12 cellular contexts compared by ENCODE assay signal in the genomic region with DNA sequence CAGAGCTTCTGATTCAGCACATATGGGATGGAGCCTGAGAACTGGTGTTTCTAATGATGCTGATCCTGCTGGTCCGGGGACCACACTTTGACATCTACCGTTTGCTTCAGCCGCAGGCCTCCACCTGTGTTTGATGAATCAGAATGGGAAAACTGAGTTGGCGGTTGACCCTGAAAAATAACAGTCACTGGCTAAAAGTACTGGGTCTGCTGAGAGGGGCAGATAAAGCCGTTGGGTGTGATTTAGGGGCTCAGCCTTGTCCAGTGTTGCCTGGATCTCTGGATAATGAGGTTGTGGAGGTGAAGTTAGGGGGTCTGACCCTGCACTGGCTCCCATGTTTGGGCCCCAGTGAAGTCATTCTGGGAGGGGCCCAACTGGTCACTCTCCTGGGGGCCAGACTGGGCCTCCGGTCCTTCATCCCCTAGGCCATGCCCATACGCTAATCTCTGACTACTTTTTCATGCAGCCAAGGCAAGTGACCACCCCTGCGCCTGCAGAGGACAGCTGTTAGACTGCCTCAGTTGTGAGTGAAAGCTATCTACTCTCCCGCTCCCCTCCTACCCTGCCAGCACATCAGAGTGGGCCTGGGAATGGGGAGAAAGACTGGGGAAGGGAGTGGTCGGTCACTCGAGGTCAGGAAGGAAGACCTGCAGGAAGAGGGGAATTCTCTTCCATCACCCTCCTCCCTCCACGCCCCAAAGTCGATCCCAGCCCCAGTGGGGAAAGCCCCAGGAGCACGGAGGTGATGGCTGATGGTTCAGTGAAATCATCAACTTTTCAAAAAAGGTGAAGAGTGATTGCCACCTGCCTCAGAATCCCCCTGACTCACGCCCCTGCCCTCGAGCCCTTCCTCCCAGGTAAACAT. TPM values are rescaled to one million over a fixed set of nuclear protein-coding genes. Genes with fewer than 3 reads are reported as not detected.
DNase-seq lines count a peak whose midpoint lies in the region; ATAC-seq lines count a peak whose summit lies in the region.
"Had no signal": no experiment of that assay in that cellular context is flagged by ENCODE, and none has a peak within 500 bp of the region (broad histone marks: within the 10 kb centered on the region; RNA-seq: fewer than 3 reads in every experiment).

No MANE protein-coding gene starts in this region.

- no peaks in the 10 kb centered on the region for H3K9me3 Mint-ChIP-seq in T-helper 2 cell treated with Interferon-gamma antibody and Interleukin-4, amounts not matched to agents 5 μg/mL and 100 μg/mL, for 36 hours
- no peaks in the 10 kb centered on the region for H3K9me3 Mint-ChIP-seq in stimulated activated naive CD8-positive, alpha-beta T cell treated with anti-CD3 and anti-CD28 coated beads, Interleukin-15, amount 100 ng/mL, for 72 hours
- H3K9me3 Mint-ChIP-seq: neural progenitor cell had no signal

- DNase-seq in Daoy (ENCODE audit: low read depth) (peak; percentile 57), NCI-H1048 (lab: John Stamatoyannopoulos, UW) (no peak)
- no peak for DNase-seq in T-helper 2 cell treated with Interferon-gamma antibody and Interleukin-4, amounts not matched to agents 5 μg/mL and 100 μg/mL, for 36 hours (ENCODE audit: low spot score)
- DNase-seq in stimulated activated naive CD8-positive, alpha-beta T cell treated with anti-CD3 and anti-CD28 coated beads, Interleukin-15, amount 100 ng/mL, for 72 hours = no peak
- DNase-seq: AML-193, amygdala, NCI-H2171 had no signal

- ATAC-seq in GM19023 (IDR thresholded peaks at IDR 0.05; ENCODE audit: unreplicated experiment) (peak; percentile 42), HG02870 (IDR thresholded peaks at IDR 0.05; ENCODE audit: unreplicated experiment) (peak; percentile 40), HG03097 (IDR thresholded peaks at IDR 0.05; ENCODE audit: low FRiP score, unreplicated experiment) (no peak), HG03139 (IDR thresholded peaks at IDR 0.05; ENCODE audit: unreplicated experiment) (no peak)
- no peak for ATAC-seq in stimulated activated naive CD8-positive, alpha-beta T cell treated with anti-CD3 and anti-CD28 coated beads, Interleukin-15, amount 100 ng/mL, for 72 hours

- peaks cover 12% of the 10 kb centered on the region for H3K4me1 Mint-ChIP-seq in T-helper 2 cell treated with Interferon-gamma antibody and Interleukin-4, amounts not matched to agents 5 μg/mL and 100 μg/mL, for 36 hours (ENCODE audit: low read depth)
- peaks cover 7% of the 10 kb centered on the region for H3K4me1 Mint-ChIP-seq in stimulated activated naive CD8-positive, alpha-beta T cell treated with anti-CD3 and anti-CD28 coated beads, Interleukin-15, amount 100 ng/mL, for 72 hours

- H3K27ac Mint-ChIP-seq in T-helper 2 cell treated with Interferon-gamma antibody and Interleukin-4, amounts not matched to agents 5 μg/mL and 100 μg/mL, for 36 hours = peak overlapping the region; percentile 36
- H3K27ac Mint-ChIP-seq in stimulated activated naive CD8-positive, alpha-beta T cell treated with anti-CD3 and anti-CD28 coated beads, Interleukin-15, amount 100 ng/mL, for 72 hours = no peak overlapping the region
- H3K27ac Mint-ChIP-seq: neural progenitor cell had no signal

- H3K27me3 Mint-ChIP-seq in T-helper 2 cell treated with Interferon-gamma antibody and Interleukin-4, amounts not matched to agents 5 μg/mL and 100 μg/mL, for 36 hours (ENCODE audit: low read depth) = no peaks in the 10 kb centered on the region
- no peaks in the 10 kb centered on the region for H3K27me3 Mint-ChIP-seq in stimulated activated naive CD8-positive, alpha-beta T cell treated with anti-CD3 and anti-CD28 coated beads, Interleukin-15, amount 100 ng/mL, for 72 hours

- no peak overlapping the region for H3K4me3 Mint-ChIP-seq in T-helper 2 cell treated with Interferon-gamma antibody and Interleukin-4, amounts not matched to agents 5 μg/mL and 100 μg/mL, for 36 hours
- no peak overlapping the region for H3K4me3 Mint-ChIP-seq in stimulated activated naive CD8-positive, alpha-beta T cell treated with anti-CD3 and anti-CD28 coated beads, Interleukin-15, amount 100 ng/mL, for 72 hours
- H3K4me3 Mint-ChIP-seq: neural progenitor cell had no signal

- no peaks in the 10 kb centered on the region for H3K36me3 Mint-ChIP-seq in T-helper 2 cell treated with Interferon-gamma antibody and Interleukin-4, amounts not matched to agents 5 μg/mL and 100 μg/mL, for 36 hours (ENCODE audit: low read depth)

RNA-seq across cellular contexts. Expression of a gene that starts 27.7 kb away (rescaled TPM):
- 4.4 and 4.8 TPM in 2 replicates for total RNA-seq in Daoy (2014; rRNA removed; shearing (Covaris generic))

RNA-seq across cellular contexts. Expression of a gene that starts 37.7 kb away (rescaled TPM):
- 12.0 and 27.9 TPM in 2 replicates for total RNA-seq in Daoy (2014; rRNA removed; shearing (Covaris generic))

Comparison
In these comparisons a context has a peak if more than half of its experiments do, and no peak if none do; other contexts are left out.
1. ATAC-seq: peak in GM19023 (single experiment) and HG02870 (single experiment); none in HG03097 (single experiment), HG03139 (single experiment) and stimulated activated naive CD8-positive, alpha-beta T cell treated with anti-CD3 and anti-CD28 coated beads, Interleukin-15, amount 100 ng/mL, for 72 hours (single experiment).